8 cellular contexts compared by ENCODE assay signal in genomic region chr7:129361771-129362170, GRCh38.
"Had no signal": no experiment of that assay in that cellular context is flagged by ENCODE, and none has a peak within 500 bp of the region (broad histone marks: within the 10 kb centered on the region; RNA-seq: fewer than 3 reads in every experiment).

No MANE protein-coding gene starts in this region.

- FAIRE-seq: G401.6, GM12878, GM12891, GM12892, GM18507, GM19239 had no signal

- H3K4me3 ChIP-seq: GM12878 had no signal

- DNase-seq: GDM1, GF-D8 had no signal

- ATAC-seq: GM12878 had no signal
